Comparison of ENCODE assay signal across 35 cellular contexts in the genomic region with DNA sequence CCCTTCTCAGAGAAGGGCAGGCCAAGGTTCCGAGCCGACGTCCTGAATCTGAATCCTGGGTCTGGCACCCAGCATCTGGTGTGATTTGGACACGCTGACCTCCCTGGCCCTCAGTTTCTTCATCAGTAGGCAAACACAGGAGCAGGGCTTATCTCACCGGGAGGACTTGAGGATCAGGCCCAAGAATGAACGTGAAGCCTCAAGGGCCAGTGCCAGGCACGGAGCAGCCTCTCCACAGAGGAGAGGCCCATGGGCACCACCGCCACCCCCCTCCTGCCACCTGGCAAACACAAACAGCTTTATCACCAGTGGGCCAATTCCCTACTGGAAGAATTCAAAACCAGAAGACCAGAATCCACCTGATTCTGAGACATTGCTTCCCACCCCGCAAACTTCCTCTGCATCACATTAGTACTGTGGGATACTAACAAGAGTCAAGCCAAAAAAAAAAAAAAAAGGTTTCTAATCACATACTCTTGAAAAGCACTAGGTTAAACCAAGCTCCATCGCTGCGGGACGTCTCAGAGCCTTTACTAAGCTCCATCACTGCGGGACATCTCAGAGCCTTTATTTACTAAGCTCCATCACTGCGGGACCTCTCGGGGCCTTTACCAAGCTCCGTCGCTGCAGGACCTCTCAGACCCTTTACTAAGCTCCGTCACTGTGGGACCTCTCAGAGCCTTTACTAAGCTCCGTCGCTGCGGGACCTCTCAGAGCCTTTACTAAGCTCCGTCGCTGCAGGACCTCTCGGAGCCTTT.
DNase-seq lines count a peak whose midpoint lies in the region; ATAC-seq, FAIRE-seq and TF ChIP-seq lines count a peak whose summit lies in the region.
"Had no signal": no experiment of that assay in that cellular context is flagged by ENCODE, and none has a peak within 500 bp of the region (broad histone marks: within the 10 kb centered on the region; RNA-seq: fewer than 3 reads in every experiment).

No MANE protein-coding gene starts in this region.

- H2AFZ ChIP-seq in K562 (ENCODE audit: low read depth, low read length) = no peak overlapping the region
- H2AFZ ChIP-seq: parathyroid adenoma had no signal

- no TSS peak for BruUV-seq in K562 (replicated peaks; lab: Mats Ljungman, UMichigan)

- TF ChIP-seq RAD21 in K562 (CRISPR knock-in tag; conservative IDR thresholded peaks at IDR 0.05 in 1 of 2, IDR thresholded peaks at IDR 0.05 in 1 of 2) = no peak

- no peak overlapping the region for H3K4me2 ChIP-seq in K562 (ENCODE audit: insufficient read depth, low read length)

- intact Hi-C loops in K562 (cut with micrococcal nuclease) (no loop called here), lower lobe of right lung (cut with DNase I) (no loop called here), stomach (cut with DNase I; ENCODE audit: low total_unique reads) (no loop called here)

- H3K27me3 ChIP-seq in K562 (ENCODE audit: control insufficient read depth in 2 of 2, insufficient read depth in 2 of 2, low read length in 2 of 2) (peaks cover 0 to 28% of the 10 kb centered on the region in 2 experiments; a peak in 2 of 5 replicates), lower lobe of right lung (ENCODE audit: low read depth) (no peaks in the 10 kb centered on the region), stomach (no peaks in the 10 kb centered on the region)
- H3K27me3 ChIP-seq: SJCRH30, upper lobe of left lung had no signal

- FAIRE-seq in K562 (lab: Jason Lieb, UNC) = no peak
- FAIRE-seq: astrocyte, G401.6, RCC 7860 had no signal

- H3K4me3 ChIP-seq in K562 (no peak overlapping the region), lower lobe of right lung (no peak overlapping the region), stomach (no peak overlapping the region)
- H3K4me3 ChIP-seq: lung, SJCRH30, upper lobe of left lung had no signal

- no peak for TF ChIP-seq CTCF in K562 (IDR thresholded peaks at IDR 0.05 in 2 of 3, conservative IDR thresholded peaks at IDR 0.05 in 1 of 3; ENCODE audit: insufficient read depth in 2 of 3, low read depth in 1 of 3, low read length in 3 of 3)
- TF ChIP-seq CTCF in lower lobe of right lung (IDR thresholded peaks at IDR 0.05) = no peak
- no peak for TF ChIP-seq CTCF in stomach (IDR thresholded peaks at IDR 0.05)

- TF ChIP-seq POLR2A in K562 (conservative IDR thresholded peaks at IDR 0.05) (no peak), stomach (IDR thresholded peaks at IDR 0.05) (no peak)

- H3K4me1 ChIP-seq in K562 (replicated peaks in 1 of 2; ENCODE audit: control insufficient read depth in 2 of 2, insufficient read depth in 2 of 2, low read length in 2 of 2) = no peaks in the 10 kb centered on the region
- H3K4me1 ChIP-seq in lower lobe of right lung = peaks cover 13% of the 10 kb centered on the region
- H3K4me1 ChIP-seq in stomach = peaks cover 0 to 8% (median 5%) of the 10 kb centered on the region in 4 donors
- H3K4me1 ChIP-seq: Caco-2, parathyroid adenoma, SJCRH30 had no signal

- CTCF ChIA-PET in K562 (lab: Yijun Ruan, JAX; ENCODE audit: low intra/inter-chr PET ratio) = no interaction called here

- H3K9me1 ChIP-seq in K562 (ENCODE audit: control insufficient read depth, insufficient read depth, low read length) = no peaks in the 10 kb centered on the region

- H3K36me3 ChIP-seq in K562 (ENCODE audit: control insufficient read depth, insufficient read depth, low read length) = no peaks in the 10 kb centered on the region
- peaks cover 6% of the 10 kb centered on the region for H3K36me3 ChIP-seq in lower lobe of right lung
- H3K36me3 ChIP-seq in stomach = peaks cover 0 to 30% (median 18%) of the 10 kb centered on the region in 4 donors
- H3K36me3 ChIP-seq: SJCRH30 had no signal

- H3K9ac ChIP-seq in K562 (ENCODE audit: insufficient read depth in 1 of 2, low read depth in 2 of 2, low read length in 2 of 2) = no peak overlapping the region
- H3K9ac ChIP-seq: parathyroid adenoma had no signal

- POLR2A ChIA-PET in K562 (lab: Yijun Ruan, JAX) = no interaction called here

- in situ Hi-C loops in K562 (cut with MboI) = no loop called here

- H3K79me2 ChIP-seq in K562 (ENCODE audit: control insufficient read depth, insufficient read depth, low read length) = no peaks in the 10 kb centered on the region
- H3K79me2 ChIP-seq: parathyroid adenoma had no signal

- WGBS in K562 (ENCODE audit: insufficient coverage, low coverage, missing lambda C conversion rate) = 19% methylated on average over 21 of the region's 24 CpGs
- 72 to 81% (median 77%) methylated on average over 21 to 24 of the region's 24 CpGs for WGBS in stomach, 5 donors

- H4K20me1 ChIP-seq in K562 (replicated peaks; ENCODE audit: control insufficient read depth, insufficient read depth, low read length) = no peaks in the 10 kb centered on the region

- ATAC-seq in K562 (no peak), lower lobe of right lung (peak; percentile 41 to 75), GM21737 (IDR thresholded peaks at IDR 0.05; ENCODE audit: unreplicated experiment) (no peak)
- ATAC-seq: esophagus mucosa had no signal

- no peak overlapping the region for H3K27ac ChIP-seq in K562 (ENCODE audit: extremely low read depth, low read depth, low read length)
- no peak overlapping the region for H3K27ac ChIP-seq in lower lobe of right lung
- H3K27ac ChIP-seq in stomach = no peak overlapping the region
- H3K27ac ChIP-seq: C4-2B, parathyroid adenoma, SJCRH30 had no signal

- H3K9me3 ChIP-seq in K562 (replicated peaks; ENCODE audit: control insufficient read depth, insufficient read depth, low read depth, low read length) = no peaks in the 10 kb centered on the region
- H3K9me3 ChIP-seq in lower lobe of right lung = no peaks in the 10 kb centered on the region
- no peaks in the 10 kb centered on the region for H3K9me3 ChIP-seq in stomach
- H3K9me3 ChIP-seq: Caco-2, SJCRH30, upper lobe of left lung had no signal

- TF ChIP-seq EP300 in K562 (IDR thresholded peaks at IDR 0.05; ENCODE audit: low read length) (no peak), stomach (IDR thresholded peaks at IDR 0.05) (no peak)

- DNase-seq in activated effector memory CD4-positive, alpha-beta T cell treated with anti-CD3 and anti-CD28 coated beads, Interleukin-2, amount 50 U/mL, for 16 hours = peak; percentile 43
- DNase-seq in activated effector memory CD4-positive, alpha-beta T cell treated with Interleukin-2 at 50 U/mL for 16 hours = no peak
- no peak for DNase-seq in K562 (ENCODE audit: extremely low read depth in 1 of 4, low spot score in 3 of 4)
- DNase-seq in lower lobe of right lung = peak; percentile 52
- peak; percentile 37 for DNase-seq in stomach
- no peak for DNase-seq in NCI-H1092 treated with DMSO at 0.1 percent for 48 hours (lab: John Stamatoyannopoulos, UW)
- no peak for DNase-seq in OCI-M2 (lab: John Stamatoyannopoulos, UW; ENCODE audit: unreplicated experiment)
- DNase-seq: activated CD4-positive, alpha-beta T cell treated with anti-CD3 and anti-CD28 coated beads for 48 hours; activated gamma-delta T cell; activated naive CD8-positive, alpha-beta T cell treated with anti-CD3 and anti-CD28 coated beads for 36 hours; activated T-cell treated with anti-CD3 and anti-CD28 coated beads, Interleukin-2, amount 50 U/mL, for 1 hour; central memory CD4-positive, alpha-beta T cell; endodermal cell; H9; IMR-90; islet precursor cell; MV-4-11; NCI-H1436 treated with DMSO at 0.1 percent for 48 hours; NCI-H2107; NCI-H446 treated with DMSO at 0.1 percent for 48 hours; NCI-H774; SJCRH30; stimulated activated CD4-positive, alpha-beta T cell treated with anti-CD3 and anti-CD28 coated beads, Interleukin-15, amount 100 ng/mL, for 24 hours; stimulated activated CD4-positive, alpha-beta T cell treated with anti-CD3 and anti-CD28 coated beads, Interleukin-4, amount 100 ng/mL, for 4 hours; SW 1271; upper lobe of left lung had no signal

TF ChIP-seq in K562, 482 proteins besides CTCF, POLR2A, EP300 and RAD21:
- peak; percentile 39 for TF ChIP-seq RBM25 (IDR thresholded peaks at IDR 0.05; ENCODE audit: low read depth, low read length, severe bottlenecking)
- no peak for TF ChIP-seq ZNF778 (CRISPR knock-in tag; IDR thresholded peaks at IDR 0.05)
- TF ChIP-seq, protein P1, sequence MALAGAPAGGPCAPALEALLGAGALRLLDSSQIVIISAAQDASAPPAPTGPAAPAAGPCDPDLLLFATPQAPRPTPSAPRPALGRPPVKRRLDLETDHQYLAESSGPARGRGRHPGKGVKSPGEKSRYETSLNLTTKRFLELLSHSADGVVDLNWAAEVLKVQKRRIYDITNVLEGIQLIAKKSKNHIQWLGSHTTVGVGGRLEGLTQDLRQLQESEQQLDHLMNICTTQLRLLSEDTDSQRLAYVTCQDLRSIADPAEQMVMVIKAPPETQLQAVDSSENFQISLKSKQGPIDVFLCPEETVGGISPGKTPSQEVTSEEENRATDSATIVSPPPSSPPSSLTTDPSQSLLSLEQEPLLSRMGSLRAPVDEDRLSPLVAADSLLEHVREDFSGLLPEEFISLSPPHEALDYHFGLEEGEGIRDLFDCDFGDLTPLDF (CRISPR knock-in tag; IDR thresholded peaks at IDR 0.05) = no peak
- TF ChIP-seq NR4A1 (CRISPR knock-in tag; IDR thresholded peaks at IDR 0.05) = no peak
- TF ChIP-seq NR4A1 (tag; IDR thresholded peaks at IDR 0.05) = no peak
- TF ChIP-seq ZNF239 (CRISPR knock-in tag; IDR thresholded peaks at IDR 0.05) = peak; percentile 73

Comparison
In these comparisons a context has a peak if more than half of its experiments do, and no peak if none do; other contexts are left out.
1. DNase-seq: peak in activated effector memory CD4-positive, alpha-beta T cell treated with anti-CD3 and anti-CD28 coated beads, Interleukin-2, amount 50 U/mL, for 16 hours (single experiment), lower lobe of right lung (single experiment) and stomach (single experiment); none in activated effector memory CD4-positive, alpha-beta T cell treated with Interleukin-2 at 50 U/mL for 16 hours (single experiment), K562 (0 of 4), NCI-H1092 treated with DMSO at 0.1 percent for 48 hours (single experiment) and OCI-M2 (single experiment).
2. ATAC-seq: peak in lower lobe of right lung (2 of 2); none in K562 (single experiment) and GM21737 (single experiment).